8 cellular contexts compared by ENCODE assay signal in the genomic region with DNA sequence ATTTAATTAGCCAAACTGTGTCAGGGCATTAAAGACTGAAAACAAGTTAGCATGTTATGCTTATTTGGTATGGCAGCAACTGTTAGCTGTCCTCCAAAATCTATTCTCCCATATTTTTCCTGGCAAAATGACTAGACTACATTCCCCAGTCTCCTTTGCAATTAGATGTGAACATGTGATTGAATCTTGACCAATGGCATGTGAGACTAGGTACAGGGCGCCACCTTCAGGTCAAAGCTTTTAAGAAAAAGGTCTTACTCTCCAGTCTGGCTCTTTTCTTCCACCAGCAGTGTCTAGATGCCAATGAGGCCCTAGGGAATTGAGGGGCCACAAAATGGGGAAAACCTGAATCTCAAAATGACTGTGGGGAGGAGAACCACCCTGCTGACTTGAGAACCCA.
A peak's percentile ranks its signal among the peaks of the same experiment; 100 is the strongest.
DNase-seq lines count a peak whose midpoint lies in the region; ATAC-seq, FAIRE-seq and TF ChIP-seq lines count a peak whose summit lies in the region.

No MANE protein-coding gene starts in this region.

- peak; percentile 82 for DNase-seq in ELF-1 (ENCODE audit: low read depth, low spot score)
- DNase-seq in GM19240 (ENCODE audit: insufficient read length, low spot score): peak; percentile 6
- DNase-seq in SK-N-DZ (ENCODE audit: low spot score): peak; percentile 59
- no peak for DNase-seq in right atrium auricular region (ENCODE audit: low spot score)
- DNase-seq in OCI-M2 (lab: John Stamatoyannopoulos, UW; ENCODE audit: unreplicated experiment): no peak
- no peak for DNase-seq in SKM-1 treated with dmso at 0.1 percent for 144 hours (lab: John Stamatoyannopoulos, UW; ENCODE audit: unreplicated experiment)

- peak; percentile 84 for FAIRE-seq in islet of Langerhans (lab: Jason Lieb, UNC)

- H3K27me3 ChIP-seq in right atrium auricular region: no peaks in the 10 kb centered on the region

- H3K9me3 ChIP-seq in right atrium auricular region: no peaks in the 10 kb centered on the region

- TF ChIP-seq CTCF in right atrium auricular region (IDR thresholded peaks at IDR 0.05): peak in 1 of 2 donors; percentile 16

- H3K4me3 ChIP-seq in right atrium auricular region: no peak overlapping the region

- H3K4me1 ChIP-seq in right atrium auricular region: no peaks in the 10 kb centered on the region

- no peak overlapping the region for H3K27ac ChIP-seq in right atrium auricular region

- peak; percentile 96 for ATAC-seq in HG03565 (IDR thresholded peaks at IDR 0.05; ENCODE audit: unreplicated experiment)

- H3K36me3 ChIP-seq in right atrium auricular region: no peaks in the 10 kb centered on the region

Comparison
In these comparisons a context has a peak if more than half of its experiments do, and no peak if none do; other contexts are left out.
1. DNase-seq: peak in ELF-1 (single experiment), GM19240 (single experiment) and SK-N-DZ (single experiment); none in right atrium auricular region (single experiment), OCI-M2 (single experiment) and SKM-1 treated with dmso at 0.1 percent for 144 hours (single experiment).